Comparison of ENCODE assay signal across 17 cellular contexts in the genomic region with DNA sequence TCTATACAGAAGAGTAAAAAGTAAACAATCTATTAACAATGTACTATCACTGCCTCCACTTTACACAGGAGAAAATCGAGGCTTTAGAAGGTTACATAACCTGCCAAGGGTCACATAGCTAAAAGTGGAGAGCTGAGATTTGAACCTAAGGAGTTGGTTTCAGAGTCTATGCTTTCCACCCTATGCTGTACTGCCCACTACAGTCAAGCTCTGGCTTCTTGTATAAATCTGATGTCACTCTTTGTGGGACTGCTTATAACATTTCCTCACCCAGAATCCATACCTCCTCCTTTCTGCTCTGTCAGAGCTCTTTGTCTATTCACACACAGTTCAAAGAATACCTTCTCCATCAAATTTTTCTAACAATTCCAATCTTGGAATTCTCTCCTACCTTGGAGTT.
"Had no signal": no experiment of that assay in that cellular context is flagged by ENCODE, and none has a peak within 500 bp of the region (broad histone marks: within the 10 kb centered on the region; RNA-seq: fewer than 3 reads in every experiment).

No MANE protein-coding gene starts in this region.

- ATAC-seq: heart right ventricle; naive thymus-derived CD4-positive, alpha-beta T cell; sciatic nerve; stimulated activated naive B cell treated with anti-CD40 and anti-IgM and Interleukin-4, amounts not matched to agents 10 μg/mL and 1 μg/mL and 100 μg/mL, for 72 hours had no signal

- DNase-seq: effector memory CD4-positive, alpha-beta T cell; gastrocnemius medialis; heart right ventricle; hypothalamus; kidney glomerular epithelial cell; mesendoderm; retina; stimulated activated CD4-positive, alpha-beta T cell treated with anti-CD3 and anti-CD28 coated beads, Interleukin-2, amount 100 ng/mL, for 24 hours; stimulated activated CD4-positive, alpha-beta T cell treated with anti-CD3 and anti-CD28 coated beads, Interleukin-4, amount 100 ng/mL, for 4 hours; stimulated activated naive B cell treated with anti-CD40 and anti-IgM and Interleukin-4, amounts not matched to agents 10 μg/mL and 1 μg/mL and 100 μg/mL, for 72 hours had no signal

- H3K4me1 Mint-ChIP-seq: stimulated activated naive B cell treated with anti-CD40 and anti-IgM and Interleukin-4, amounts not matched to agents 10 μg/mL and 1 μg/mL and 100 μg/mL, for 72 hours had no signal

- H3K27ac Mint-ChIP-seq: stimulated activated naive B cell treated with anti-CD40 and anti-IgM and Interleukin-4, amounts not matched to agents 10 μg/mL and 1 μg/mL and 100 μg/mL, for 72 hours; type B pancreatic cell had no signal

- H3K9ac ChIP-seq: parathyroid adenoma had no signal

- H3K27ac ChIP-seq: esophagus muscularis mucosa, gastrocnemius medialis, heart right ventricle, parathyroid adenoma, prostate gland, skin epidermis had no signal

- H3K4me3 ChIP-seq: esophagus muscularis mucosa, gastrocnemius medialis, heart right ventricle, prostate gland, skin epidermis had no signal

- H3K4me1 ChIP-seq: esophagus muscularis mucosa, parathyroid adenoma, prostate gland had no signal

- H3K4me3 Mint-ChIP-seq: naive thymus-derived CD4-positive, alpha-beta T cell; stimulated activated naive B cell treated with anti-CD40 and anti-IgM and Interleukin-4, amounts not matched to agents 10 μg/mL and 1 μg/mL and 100 μg/mL, for 72 hours; type B pancreatic cell had no signal

- H3K9me3 Mint-ChIP-seq: naive thymus-derived CD4-positive, alpha-beta T cell; stimulated activated naive B cell treated with anti-CD40 and anti-IgM and Interleukin-4, amounts not matched to agents 10 μg/mL and 1 μg/mL and 100 μg/mL, for 72 hours; type B pancreatic cell had no signal

- H3K36me3 Mint-ChIP-seq: stimulated activated naive B cell treated with anti-CD40 and anti-IgM and Interleukin-4, amounts not matched to agents 10 μg/mL and 1 μg/mL and 100 μg/mL, for 72 hours had no signal

- H3K9me3 ChIP-seq: esophagus muscularis mucosa, gastrocnemius medialis, heart right ventricle, prostate gland had no signal

- H3K27me3 Mint-ChIP-seq: type B pancreatic cell had no signal

- H3K27me3 ChIP-seq: esophagus muscularis mucosa, gastrocnemius medialis, heart right ventricle had no signal

- H3K36me3 ChIP-seq: esophagus muscularis mucosa, gastrocnemius medialis, heart right ventricle, prostate gland had no signal
